In the genomic region with DNA sequence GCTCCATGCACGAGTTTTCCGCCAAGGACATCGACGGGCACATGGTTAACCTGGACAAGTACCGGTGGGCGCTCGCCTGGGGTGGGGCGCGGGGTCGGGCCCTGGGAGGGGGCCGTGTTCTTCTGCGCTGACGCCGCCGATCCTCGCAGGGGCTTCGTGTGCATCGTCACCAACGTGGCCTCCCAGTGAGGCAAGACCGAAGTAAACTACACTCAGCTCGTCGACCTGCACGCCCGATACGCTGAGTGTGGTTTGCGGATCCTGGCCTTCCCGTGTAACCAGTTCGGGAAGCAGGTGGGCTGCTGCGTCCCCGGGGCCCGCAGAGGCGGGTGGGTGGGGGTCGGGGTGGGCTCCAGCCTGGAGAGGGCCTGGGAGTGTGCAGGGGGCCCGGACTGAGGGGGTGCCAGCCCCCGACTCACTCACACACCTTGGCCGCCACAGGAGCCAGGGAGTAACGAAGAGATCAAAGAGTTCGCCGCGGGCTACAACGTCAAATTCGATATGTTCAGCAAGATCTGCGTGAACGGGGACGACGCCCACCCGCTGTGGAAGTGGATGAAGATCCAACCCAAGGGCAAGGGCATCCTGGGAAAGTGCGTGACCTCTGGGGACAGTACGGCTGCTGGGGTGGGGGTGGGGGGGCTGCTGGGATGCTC, we compare ENCODE assay signal across 8 cellular contexts. TPM values are rescaled to one million over a fixed set of nuclear protein-coding genes. Genes with fewer than 3 reads are reported as not detected.
DNase-seq lines count a peak whose midpoint lies in the region; ATAC-seq and TF ChIP-seq lines count a peak whose summit lies in the region.

No MANE protein-coding gene starts in this region.

- H3K27ac ChIP-seq in heart right ventricle (peak overlapping the region; percentile 88 to 100 (median 98)), body of pancreas (peak overlapping the region; percentile 94 to 99 (median 98)), lung (ENCODE audit: low read depth in 1 of 2, low read length in 1 of 2) (peak overlapping the region; percentile 99), urinary bladder (ENCODE audit: low read depth) (peak overlapping the region; percentile 99)

- 35 to 40% methylated on average over 49 of the region's 49 CpGs for WGBS in heart right ventricle, 2 donors
- 0 to 46% methylated on average over 2 to 48 of the region's 49 CpGs for WGBS in body of pancreas, 2 donors
- 41 to 49% methylated on average over 49 of the region's 49 CpGs for WGBS in lung, 2 donors
- 36% methylated on average over 49 of the region's 49 CpGs for WGBS in urinary bladder

- H3K36me3 ChIP-seq in heart right ventricle (peaks cover 0 to 50% (median 31%) of the 10 kb centered on the region in 9 donors), body of pancreas (replicated peaks in 1 of 2; ENCODE audit: insufficient read depth in 1 of 2, low read depth in 2 of 2) (no peaks in the 10 kb centered on the region), lung (ENCODE audit: control insufficient read depth in 2 of 2, insufficient read depth in 2 of 2, low read length in 2 of 2) (peaks cover 0 to 46% of the 10 kb centered on the region in 2 donors), urinary bladder (ENCODE audit: insufficient read depth) (peaks cover 4% of the 10 kb centered on the region)

- H3K4me3 ChIP-seq in heart right ventricle (peak overlapping the region; percentile 40 to 96 (median 82)), body of pancreas (peak overlapping the region; percentile 48 to 72), lung (peak overlapping the region; percentile 82), urinary bladder (ENCODE audit: low read depth, low read length) (peak overlapping the region; percentile 90)

- intact Hi-C loops in heart right ventricle (cut with DNase I), result no loop called here
- intact Hi-C loops in left cardiac atrium (cut with DNase I), result no loop called here
- intact Hi-C loops in body of pancreas (cut with DNase I), result no loop called here
- intact Hi-C loops in sciatic nerve (cut with DNase I), result no loop called here

- TF ChIP-seq CTCF in heart right ventricle (IDR thresholded peaks at IDR 0.05) (no peak), body of pancreas (IDR thresholded peaks at IDR 0.05) (no peak), lung (IDR thresholded peaks at IDR 0.05; ENCODE audit: control extremely low read depth, extremely low read depth) (no peak)

- H3K9me3 ChIP-seq in heart right ventricle (peaks cover 0 to 1% (median 0%) of the 10 kb centered on the region in 11 donors), body of pancreas (no peaks in the 10 kb centered on the region), lung (ENCODE audit: control insufficient read depth in 2 of 2, insufficient read depth in 1 of 2, low read length in 1 of 2) (peaks cover 0 to 2% of the 10 kb centered on the region in 2 donors)

- H3K4me1 ChIP-seq in heart right ventricle (peaks cover 30 to 64% (median 50%) of the 10 kb centered on the region in 9 donors), body of pancreas (peaks cover 42% of the 10 kb centered on the region), lung (ENCODE audit: control insufficient read depth in 2 of 2, insufficient read depth in 2 of 2, low read length in 2 of 2) (peaks cover 6 to 26% of the 10 kb centered on the region in 2 donors), urinary bladder (ENCODE audit: insufficient read depth) (peaks cover 2% of the 10 kb centered on the region)

- TF ChIP-seq POLR2A in body of pancreas (IDR thresholded peaks at IDR 0.05), result no peak

- DNase-seq in heart right ventricle, result no peak
- DNase-seq in left cardiac atrium, result no peak
- no peak for DNase-seq in body of pancreas
- DNase-seq in lung (ENCODE audit: low spot score), result no peak
- no peak for DNase-seq in sciatic nerve (ENCODE audit: low spot score)
- DNase-seq in NCI-H524 treated with DMSO at 0.1 percent for 48 hours (lab: John Stamatoyannopoulos, UW), result no peak

- no peak for ATAC-seq in heart right ventricle
- ATAC-seq in left cardiac atrium, result no peak
- ATAC-seq in body of pancreas, result no peak
- ATAC-seq in lung (ENCODE audit: insufficient read depth, low FRiP score), result no peak
- ATAC-seq in GM21619 (IDR thresholded peaks at IDR 0.05; ENCODE audit: unreplicated experiment), result no peak
- ATAC-seq in sciatic nerve, result no peak

- H3K27me3 ChIP-seq in heart right ventricle (no peaks in the 10 kb centered on the region), body of pancreas (no peaks in the 10 kb centered on the region), lung (ENCODE audit: control insufficient read depth, insufficient read depth) (no peaks in the 10 kb centered on the region)

RNA-seq across cellular contexts. Expression of a gene that starts 1.6 kb away (rescaled TPM):
- 100 to 1,000 TPM; 244 to 405 (median 299) TPM for total RNA-seq in heart right ventricle
- 100 to 1,000 TPM; 461 to 487 TPM for polyA plus RNA-seq in heart right ventricle
- 100 to 1,000 TPM; 378 to 432 TPM for total RNA-seq in left cardiac atrium
- 100 to 1,000 TPM; 152 to 157 TPM for total RNA-seq in body of pancreas
- 100 to 1,000 TPM in 1 of 2 donors, 10 to 100 TPM in 1; 91.6 to 365 TPM for total RNA-seq in lung
- 1,000 to 10,000 TPM in 1 of 2 donors, 100 to 1,000 TPM in 1; 566 to 1,031 TPM for polyA plus RNA-seq in lung
- 71.3 TPM for total RNA-seq in urinary bladder
- polyA plus RNA-seq in urinary bladder, result 452 TPM
- total RNA-seq in sciatic nerve, result 239 TPM

RNA-seq across cellular contexts. Expression of a gene that starts 10.2 kb away (rescaled TPM):
- total RNA-seq in heart right ventricle (100 to 1,000 TPM; 111 to 215 (median 134) TPM), left cardiac atrium (100 to 1,000 TPM; 142 to 143 TPM), body of pancreas (10 to 100 TPM; 24.9 to 78.1 TPM), lung (100 to 1,000 TPM in 1 of 2 donors, 10 to 100 TPM in 1; 78.4 to 188 TPM), urinary bladder (35.2 TPM), sciatic nerve (99.8 TPM)
- polyA plus RNA-seq in heart right ventricle (100 to 1,000 TPM; 116 to 212 TPM), lung (100 to 1,000 TPM; 120 to 196 TPM), urinary bladder (255 TPM)

RNA-seq across cellular contexts. Expression of a gene that starts 38.4 kb away (rescaled TPM):
- total RNA-seq in heart right ventricle, result 10 to 100 TPM in 1 of 10 donors, 1 to 10 TPM in 9; 1.9 to 27.4 (median 4.1) TPM
- polyA plus RNA-seq in heart right ventricle, result 1 to 10 TPM; 4.4 to 8.6 TPM
- total RNA-seq in left cardiac atrium, result 10 to 100 TPM; 10.6 to 12.6 TPM
- 10 to 100 TPM; 13.2 to 23.4 TPM for total RNA-seq in body of pancreas
- total RNA-seq in lung, result 10 to 100 TPM; 23.8 to 86.4 TPM
- polyA plus RNA-seq in lung, result 100 to 1,000 TPM in 1 of 2 donors, 10 to 100 TPM in 1; 75.4 to 117 TPM
- total RNA-seq in urinary bladder, result 5.7 TPM
- 12.0 TPM for polyA plus RNA-seq in urinary bladder
- 26.2 TPM for total RNA-seq in sciatic nerve
